Comparison of ENCODE assay signal across 1 cellular context in the genomic region with DNA sequence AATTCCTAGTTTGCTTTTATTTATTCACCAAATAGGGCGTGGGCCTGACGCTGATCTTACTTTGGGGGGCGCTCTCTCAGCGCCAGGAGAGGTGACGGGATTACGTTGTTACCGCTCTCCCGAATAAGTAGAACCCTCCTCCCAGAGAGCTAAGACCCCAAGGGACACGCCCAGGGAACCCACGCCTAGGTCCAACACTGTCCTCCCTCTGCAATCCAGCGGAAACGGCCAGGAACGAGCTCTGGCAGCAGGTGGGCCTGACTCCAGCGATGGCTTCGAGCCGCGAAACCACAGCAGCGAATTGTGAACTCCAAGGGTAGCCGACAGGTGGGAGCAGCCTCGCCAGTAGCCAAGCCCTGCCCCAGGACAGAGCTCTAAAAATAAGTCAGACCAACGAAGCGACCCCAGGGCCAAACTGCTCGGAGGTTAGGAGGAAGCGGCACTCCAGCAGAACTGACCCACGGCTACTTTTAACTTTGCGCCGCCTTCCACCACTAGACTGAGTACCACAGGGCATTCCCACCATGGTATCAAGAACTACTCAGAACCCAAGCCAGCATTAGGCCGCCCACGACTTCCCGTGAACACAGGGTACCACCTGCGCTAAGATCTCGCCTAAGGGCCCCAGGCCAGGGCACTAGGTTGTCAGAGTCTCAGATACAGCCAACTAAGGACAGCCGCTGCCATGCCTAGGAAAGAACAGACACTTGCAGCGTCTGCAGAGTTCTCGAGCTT.
TF ChIP-seq lines count a peak whose summit lies in the region.

No MANE protein-coding gene starts in this region.

TF ChIP-seq in K562, 482 proteins besides CTCF, POLR2A, EP300 and RAD21 (continued from another document):
- TF ChIP-seq, protein P1, sequence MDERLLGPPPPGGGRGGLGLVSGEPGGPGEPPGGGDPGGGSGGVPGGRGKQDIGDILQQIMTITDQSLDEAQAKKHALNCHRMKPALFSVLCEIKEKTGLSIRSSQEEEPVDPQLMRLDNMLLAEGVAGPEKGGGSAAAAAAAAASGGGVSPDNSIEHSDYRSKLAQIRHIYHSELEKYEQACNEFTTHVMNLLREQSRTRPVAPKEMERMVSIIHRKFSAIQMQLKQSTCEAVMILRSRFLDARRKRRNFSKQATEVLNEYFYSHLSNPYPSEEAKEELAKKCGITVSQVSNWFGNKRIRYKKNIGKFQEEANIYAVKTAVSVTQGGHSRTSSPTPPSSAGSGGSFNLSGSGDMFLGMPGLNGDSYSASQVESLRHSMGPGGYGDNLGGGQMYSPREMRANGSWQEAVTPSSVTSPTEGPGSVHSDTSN (CRISPR knock-in tag; IDR thresholded peaks at IDR 0.05; ENCODE audit: low read depth), result no peak
- TF ChIP-seq, protein P1 (tag; conservative IDR thresholded peaks at IDR 0.05; ENCODE audit: low read depth), result no peak
- TF ChIP-seq, protein P2, sequence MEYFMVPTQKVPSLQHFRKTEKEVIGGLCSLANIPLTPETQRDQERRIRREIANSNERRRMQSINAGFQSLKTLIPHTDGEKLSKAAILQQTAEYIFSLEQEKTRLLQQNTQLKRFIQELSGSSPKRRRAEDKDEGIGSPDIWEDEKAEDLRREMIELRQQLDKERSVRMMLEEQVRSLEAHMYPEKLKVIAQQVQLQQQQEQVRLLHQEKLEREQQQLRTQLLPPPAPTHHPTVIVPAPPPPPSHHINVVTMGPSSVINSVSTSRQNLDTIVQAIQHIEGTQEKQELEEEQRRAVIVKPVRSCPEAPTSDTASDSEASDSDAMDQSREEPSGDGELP (CRISPR knock-in tag; IDR thresholded peaks at IDR 0.05; ENCODE audit: borderline replicate concordance), result no peak; the same call in 1 of the 2 replicates
- TF ChIP-seq CBX2 (IDR thresholded peaks at IDR 0.05; ENCODE audit: insufficient read depth, low read length, poor library complexity, severe bottlenecking), result no peak
- TF ChIP-seq, protein P3, sequence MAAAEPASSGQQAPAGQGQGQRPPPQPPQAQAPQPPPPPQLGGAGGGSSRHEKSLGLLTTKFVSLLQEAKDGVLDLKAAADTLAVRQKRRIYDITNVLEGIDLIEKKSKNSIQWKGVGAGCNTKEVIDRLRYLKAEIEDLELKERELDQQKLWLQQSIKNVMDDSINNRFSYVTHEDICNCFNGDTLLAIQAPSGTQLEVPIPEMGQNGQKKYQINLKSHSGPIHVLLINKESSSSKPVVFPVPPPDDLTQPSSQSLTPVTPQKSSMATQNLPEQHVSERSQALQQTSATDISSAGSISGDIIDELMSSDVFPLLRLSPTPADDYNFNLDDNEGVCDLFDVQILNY (CRISPR knock-in tag; IDR thresholded peaks at IDR 0.05), result 0 out of 2 replicates have a peak, but pooled peaks have one; percentile 17
TF ChIP-seq in K562: peak in this region for 35.
